In the genomic region with DNA sequence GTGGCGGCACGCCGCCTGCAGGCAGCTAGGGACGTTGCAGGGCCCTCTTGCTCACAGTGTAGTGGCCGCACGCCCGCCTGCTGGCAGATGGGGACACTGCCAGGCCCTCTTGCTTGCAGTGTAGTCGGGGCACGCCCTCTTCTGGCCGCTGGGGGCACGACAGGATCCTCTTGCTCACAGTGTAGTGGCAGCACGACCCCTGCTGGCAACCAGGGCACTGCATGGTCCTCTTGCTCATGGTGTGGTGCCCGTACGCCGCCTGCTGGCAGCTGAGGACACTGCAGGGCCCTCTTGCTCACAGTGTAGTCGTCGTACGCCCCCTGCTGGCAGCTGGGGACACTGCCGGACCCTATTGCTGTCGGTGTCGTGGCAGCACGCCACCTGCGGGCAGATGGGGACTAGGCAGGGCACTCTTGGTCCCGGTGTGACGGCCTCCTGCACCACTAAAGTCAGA, we compare ENCODE assay signal across 10 cellular contexts. TPM values are rescaled to one million over a fixed set of nuclear protein-coding genes. Genes with fewer than 3 reads are reported as not detected.
DNase-seq lines count a peak whose midpoint lies in the region; ATAC-seq, FAIRE-seq and TF ChIP-seq lines count a peak whose summit lies in the region.
"Not testable (repeated sequence)": the region's sequence is repeated elsewhere in the genome, so short reads cannot be mapped to it uniquely, and the experiment has no call there.
"Had no signal": no experiment of that assay in that cellular context is flagged by ENCODE, and none has a peak within 500 bp of the region (broad histone marks: within the 10 kb centered on the region; RNA-seq: fewer than 3 reads in every experiment).

No MANE protein-coding gene starts in this region.

- H3K79me2 ChIP-seq in osteoblast (ENCODE audit: insufficient read depth, low read length): not testable (repeated sequence)

- TF ChIP-seq CTCF in A549 (IDR thresholded peaks at IDR 0.05) (0 out of 3 replicates have a peak, but pooled peaks have one; percentile 11), cardiac muscle cell (IDR thresholded peaks at IDR 0.05; ENCODE audit: low read depth, low read length) (peak; percentile 16), osteoblast (IDR thresholded peaks at IDR 0.05; ENCODE audit: extremely low read depth, low read depth, low read length) (peak; percentile 6)

- DNase-seq in A549 (ENCODE audit: low read depth in 1 of 2, low spot score in 1 of 2); cardiac muscle cell (ENCODE audit: low read depth in 1 of 2, low spot score in 1 of 2); osteoblast (ENCODE audit: insufficient read length, low spot score, missing footprints): not testable (repeated sequence)
- peak; percentile 35 for DNase-seq in activated naive CD4-positive, alpha-beta T cell treated with anti-CD3 and anti-CD28 coated beads for 36 hours

- POLR2A ChIA-PET in A549 (lab: Yijun Ruan, JAX): not testable (repeated sequence)

- TF ChIP-seq POLR2A in A549 (IDR thresholded peaks at IDR 0.05; ENCODE audit: low read length): not testable (repeated sequence)

- H3K36me3 Mint-ChIP-seq in activated naive CD4-positive, alpha-beta T cell treated with anti-CD3 and anti-CD28 coated beads for 36 hours (ENCODE audit: low read depth): not testable (repeated sequence)

- H3K4me1 ChIP-seq in A549; cardiac muscle cell (ENCODE audit: low read depth); osteoblast (ENCODE audit: insufficient read depth, low read length): not testable (repeated sequence)

- H3K27ac ChIP-seq in A549; cardiac muscle cell; osteoblast (ENCODE audit: low read depth, low read length): not testable (repeated sequence)

- intact Hi-C loops in activated naive CD4-positive, alpha-beta T cell treated with anti-CD3 and anti-CD28 coated beads for 36 hours (cut with micrococcal nuclease): not testable (repeated sequence)

- TF ChIP-seq RAD21 in A549 (conservative IDR thresholded peaks at IDR 0.05 in 1 of 2, IDR thresholded peaks at IDR 0.05 in 1 of 2): not testable (repeated sequence)

- not testable (repeated sequence) for H4K20me1 ChIP-seq in osteoblast (ENCODE audit: insufficient read depth, low read length)

- not testable (repeated sequence) for H3K4me1 Mint-ChIP-seq in activated naive CD4-positive, alpha-beta T cell treated with anti-CD3 and anti-CD28 coated beads for 36 hours (ENCODE audit: low read depth)

- H3K36me3 ChIP-seq in cardiac muscle cell; osteoblast (ENCODE audit: insufficient read depth, low read length): not testable (repeated sequence)

- H3K9me3 Mint-ChIP-seq in activated naive CD4-positive, alpha-beta T cell treated with anti-CD3 and anti-CD28 coated beads for 36 hours: not testable (repeated sequence)

- not testable (repeated sequence) for H3K4me3 ChIP-seq in A549; cardiac muscle cell; osteoblast (ENCODE audit: insufficient read depth, low read length)

- not testable (repeated sequence) for H3K4me2 ChIP-seq in A549; osteoblast (ENCODE audit: insufficient read depth, low read length)

- WGBS in A549 (ENCODE audit: missing lambda C conversion rate): 47% methylated on average over 6 of the region's 25 CpGs

- H3K27ac Mint-ChIP-seq in activated naive CD4-positive, alpha-beta T cell treated with anti-CD3 and anti-CD28 coated beads for 36 hours: not testable (repeated sequence)

- CTCF ChIA-PET in A549 (lab: Yijun Ruan, JAX); activated naive CD4-positive, alpha-beta T cell treated with anti-CD3 and anti-CD28 coated beads for 36 hours (lab: Charles Lee): not testable (repeated sequence)

- not testable (repeated sequence) for FAIRE-seq in A549 (lab: Jason Lieb, UNC)

- not testable (repeated sequence) for TF ChIP-seq EP300 in A549 (IDR thresholded peaks at IDR 0.05)

- H3K4me3 Mint-ChIP-seq in activated naive CD4-positive, alpha-beta T cell treated with anti-CD3 and anti-CD28 coated beads for 36 hours: not testable (repeated sequence)

- H3K27me3 Mint-ChIP-seq in activated naive CD4-positive, alpha-beta T cell treated with anti-CD3 and anti-CD28 coated beads for 36 hours (ENCODE audit: low read depth): not testable (repeated sequence)

- not testable (repeated sequence) for H3K9me3 ChIP-seq in A549; cardiac muscle cell (ENCODE audit: low read depth); osteoblast (ENCODE audit: low read depth, low read length)

- H3K27me3 ChIP-seq in cardiac muscle cell; osteoblast (ENCODE audit: insufficient read depth, low read length): not testable (repeated sequence)

- ATAC-seq in A549 (peak; percentile 58 to 80), GM18870 (IDR thresholded peaks at IDR 0.05; ENCODE audit: unreplicated experiment) (peak; percentile 75), GM21786 (IDR thresholded peaks at IDR 0.05; ENCODE audit: unreplicated experiment) (peak; percentile 69), HG03135 (IDR thresholded peaks at IDR 0.05; ENCODE audit: unreplicated experiment) (peak; percentile 79), SK-N-SH treated with all-trans-retinoic acid at 6 μM for 48 hours (peak; percentile 45; the same call in 2 of the 3 replicates)

- H2AFZ ChIP-seq in osteoblast (ENCODE audit: low read length): not testable (repeated sequence)

RNA-seq across cellular contexts. Expression of a gene that starts 3.0 kb away (rescaled TPM):
- polyA plus RNA-seq in A549 (2011; rRNA removed) (not detected in 2 replicates), A549 (2017; fragmentation: RNase III; extraction: RNeasy Plus Mini Kit Qiagen cat#74134 plus additional on column Dnase treatment) (not detected in 3 replicates), cardiac muscle cell (not detected in 2 replicates)
- not detected in 2 replicates for polyA plus RNA-seq in A549 (2012; cell fraction: cytosol; rRNA removed)
- not detected in 2 replicates for polyA plus RNA-seq in A549 (2012; cell fraction: nucleus; rRNA removed)
- polyA minus RNA-seq in A549 (2011; rRNA and poly(A)+ RNA removed): not detected in 2 replicates
- not detected for total RNA-seq in activated naive CD4-positive, alpha-beta T cell treated with anti-CD3 and anti-CD28 coated beads for 36 hours
- total RNA-seq in cardiac muscle cell (not detected in 2 replicates), osteoblast (not detected in 2 replicates)
- total RNA-seq: A172, right atrium auricular region had no signal

RNA-seq across cellular contexts. Expression of a gene that starts 47.1 kb away (rescaled TPM):
- 1.6 and 2.0 TPM in 2 replicates for polyA plus RNA-seq in A549 (2011; rRNA removed)
- polyA plus RNA-seq in A549 (2012; cell fraction: cytosol; rRNA removed): 1.2 and 1.3 TPM in 2 replicates
- polyA plus RNA-seq in A549 (2012; cell fraction: nucleus; rRNA removed): 1.5 TPM in 2 replicates
- polyA plus RNA-seq in A549 (2017; fragmentation: RNase III; extraction: RNeasy Plus Mini Kit Qiagen cat#74134 plus additional on column Dnase treatment): 0.27 to 0.30 TPM (median 0.28 TPM) in 3 replicates
- 2.7 and 5.4 TPM in 2 replicates for polyA minus RNA-seq in A549 (2011; rRNA and poly(A)+ RNA removed)
- under 1 TPM in 1 of 2 experiments, not detected in 1; 0.14 TPM for total RNA-seq in activated naive CD4-positive, alpha-beta T cell treated with anti-CD3 and anti-CD28 coated beads for 36 hours
- total RNA-seq in cardiac muscle cell: 0.35 and 1.6 TPM in 2 replicates
- 0.21 and 0.85 TPM in 2 replicates for polyA plus RNA-seq in cardiac muscle cell
- total RNA-seq in osteoblast: not detected in 2 replicates
